8 cellular contexts compared by ENCODE assay signal in genomic region chr19:41641879-41642485, GRCh38. TPM values are rescaled to one million over a fixed set of nuclear protein-coding genes. Genes with fewer than 3 reads are reported as not detected.
DNase-seq lines count a peak whose midpoint lies in the region; TF ChIP-seq lines count a peak whose summit lies in the region.

No MANE protein-coding gene starts in this region.

- H3K4me1 ChIP-seq in liver (ENCODE audit: control insufficient read depth in 4 of 4, insufficient read depth in 4 of 4, low read length in 3 of 4): no peaks in the 10 kb centered on the region

- no peak overlapping the region for H3K9ac ChIP-seq in liver (ENCODE audit: low read depth in 1 of 2, low read length in 2 of 2)

- no peak overlapping the region for H3K4me3 ChIP-seq in liver (ENCODE audit: low read depth in 1 of 3, low read length in 3 of 3)

- H3K36me3 ChIP-seq in liver (ENCODE audit: control insufficient read depth in 4 of 4, insufficient read depth in 3 of 4, low read depth in 1 of 4, low read length in 3 of 4): no peaks in the 10 kb centered on the region

- peaks cover 0 to 9% (median 0%) of the 10 kb centered on the region in 4 donors for H3K27me3 ChIP-seq in liver (ENCODE audit: control insufficient read depth in 4 of 4, insufficient read depth in 4 of 4, low read length in 3 of 4)

- H3K9me3 ChIP-seq in liver (ENCODE audit: control insufficient read depth in 4 of 4, low read length in 3 of 4): no peaks in the 10 kb centered on the region

- DNase-seq in SIG-M5 treated with dmso at 0.1 percent for 504 hours (lab: John Stamatoyannopoulos, UW; ENCODE audit: unreplicated experiment): peak; percentile 46
- DNase-seq in SIG-M5 (lab: John Stamatoyannopoulos, UW): no peak
- DNase-seq in NCI-H2107 treated with DMSO at 0.1 percent for 48 hours (lab: John Stamatoyannopoulos, UW; ENCODE audit: unreplicated experiment): peak; percentile 54
- peak; percentile 55 to 67 for DNase-seq in activated CD4-positive, alpha-beta T cell treated with anti-CD3 and anti-CD28 coated beads for 24 hours (ENCODE audit: low read depth in 2 of 2)
- DNase-seq in cerebellum (ENCODE audit: low spot score): peak; percentile 57
- peak; percentile 50 for DNase-seq in stimulated activated CD8-positive, alpha-beta memory T cell treated with anti-CD3 and anti-CD28 coated beads, Interleukin-15, amount 100 ng/mL, for 1 hour (ENCODE audit: low read depth)
- no peak for DNase-seq in occipital lobe (lab: John Stamatoyannopoulos, UW)

- WGBS in liver: 4% methylated on average over 6 of the region's 6 CpGs

- peak; percentile 74 to 82 for TF ChIP-seq RAD21 in liver (IDR thresholded peaks at IDR 0.05)

- no peak overlapping the region for H3K27ac ChIP-seq in liver (ENCODE audit: low read depth in 1 of 2, low read length in 2 of 2)

- TF ChIP-seq CTCF in liver (IDR thresholded peaks at IDR 0.05; ENCODE audit: low read depth, low read length, missing input control): peak; percentile 81

TF ChIP-seq in liver, 16 proteins besides CTCF, POLR2A, EP300 and RAD21:
- TF ChIP-seq GABPA (IDR thresholded peaks at IDR 0.05 in 1 of 2, conservative IDR thresholded peaks at IDR 0.05 in 1 of 2): no peak
- TF ChIP-seq ZBTB33 (IDR thresholded peaks at IDR 0.05): no peak
- no peak for TF ChIP-seq NR2F2 (IDR thresholded peaks at IDR 0.05)
- no peak for TF ChIP-seq HNF4G (IDR thresholded peaks at IDR 0.05)
TF ChIP-seq in liver: peak in this region for 0.

RNA-seq across cellular contexts. Expression of gene CEACAM4, which starts 15.1 kb away (rescaled TPM):
- total RNA-seq in cerebellum (not detected), liver (1 to 10 TPM in 1 of 2 donors, under 1 TPM in 1; 0.84 to 2.2 TPM), occipital lobe (not detected)
- polyA plus RNA-seq in liver: under 1 TPM; 0.63 to 0.75 TPM

RNA-seq across cellular contexts. Expression of gene CEACAM7, which starts 46.1 kb away (rescaled TPM):
- total RNA-seq in cerebellum (0.36 TPM), liver (not detected), occipital lobe (not detected)
- under 1 TPM in 1 of 2 donors, not detected in 1; 0.03 TPM for polyA plus RNA-seq in liver

Comparison
In these comparisons a context has a peak if more than half of its experiments do, and no peak if none do; other contexts are left out.
1. DNase-seq: peak in SIG-M5 treated with dmso at 0.1 percent for 504 hours (single experiment), NCI-H2107 treated with DMSO at 0.1 percent for 48 hours (single experiment), activated CD4-positive, alpha-beta T cell treated with anti-CD3 and anti-CD28 coated beads for 24 hours (2 of 2), cerebellum (single experiment) and stimulated activated CD8-positive, alpha-beta memory T cell treated with anti-CD3 and anti-CD28 coated beads, Interleukin-15, amount 100 ng/mL, for 1 hour (single experiment); none in SIG-M5 (single experiment) and occipital lobe (single experiment).